Comparison of ENCODE assay signal across 19 cellular contexts in the genomic region with DNA sequence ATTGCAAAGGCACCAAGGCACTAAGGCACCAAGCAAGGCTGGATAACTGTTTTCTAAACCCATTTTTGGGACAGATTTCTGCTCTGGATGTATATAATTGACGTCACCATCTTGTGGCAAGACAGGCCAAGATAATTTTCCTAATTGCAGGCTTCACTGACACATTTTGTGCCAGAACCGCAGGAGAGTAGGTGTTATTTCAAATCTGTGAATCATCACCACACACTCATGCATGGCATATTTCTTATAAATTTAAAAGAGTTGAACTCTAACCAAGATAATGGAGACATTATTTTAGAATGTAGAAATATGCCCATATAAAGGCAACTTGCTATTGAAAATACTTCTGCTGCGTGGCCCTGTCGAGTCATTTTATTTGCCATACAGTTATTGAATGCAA.
DNase-seq lines count a peak whose midpoint lies in the region; ATAC-seq lines count a peak whose summit lies in the region.
"Had no signal": no experiment of that assay in that cellular context is flagged by ENCODE, and none has a peak within 500 bp of the region (broad histone marks: within the 10 kb centered on the region; RNA-seq: fewer than 3 reads in every experiment).

No MANE protein-coding gene starts in this region.

- peaks cover 6% of the 10 kb centered on the region for H3K36me3 Mint-ChIP-seq in natural killer cell treated with Interleukin-12 subunit alpha and Interleukin-12 subunit beta and Interleukin-15 and Interleukin-18, amount 100 ng/mL, for 72 hours

- peaks cover 4% of the 10 kb centered on the region for H3K9me3 Mint-ChIP-seq in natural killer cell treated with Interleukin-12 subunit alpha and Interleukin-12 subunit beta and Interleukin-15 and Interleukin-18, amount 100 ng/mL, for 72 hours

- peak; percentile 59 to 75 for ATAC-seq in natural killer cell treated with Interleukin-12 subunit alpha and Interleukin-12 subunit beta and Interleukin-15 and Interleukin-18, amount 100 ng/mL, for 72 hours
- ATAC-seq: gastrocnemius medialis, HepG2 had no signal

- peak; percentile 10 for DNase-seq in stimulated activated CD4-positive, alpha-beta T cell treated with anti-CD3 and anti-CD28 coated beads, Interleukin-4, amount 100 ng/mL, for 24 hours
- DNase-seq in stimulated activated CD4-positive, alpha-beta T cell treated with anti-CD3 and anti-CD28 coated beads, Interleukin-15, amount 100 ng/mL, for 24 hours = no peak
- DNase-seq in astrocyte of the hippocampus (ENCODE audit: low read depth, low spot score) = peak; percentile 47
- no peak for DNase-seq in natural killer cell treated with Interleukin-12 subunit alpha and Interleukin-12 subunit beta and Interleukin-15 and Interleukin-18, amount 100 ng/mL, for 72 hours (ENCODE audit: low spot score)
- no peak for DNase-seq in D341Med (ENCODE audit: low spot score)
- DNase-seq in kidney glomerular epithelial cell (lab: John Stamatoyannopoulos, UW) = no peak
- DNase-seq in NCI-H748 treated with DMSO at 0.1 percent for 48 hours (lab: John Stamatoyannopoulos, UW) = no peak
- DNase-seq: activated naive CD4-positive, alpha-beta T cell treated with anti-CD3 and anti-CD28 coated beads, Interleukin-2, amount 10 ng/mL, durations not matched to agents 7 days and 5 days; C1 segment of cervical spinal cord; Calu3; effector memory CD4-positive, alpha-beta T cell; EL; esophagus squamous epithelium; gastrocnemius medialis; GOT3; NCI-H510A treated with DMSO at 0.1 percent for 48 hours; retina; WERI-Rb-1 had no signal

- H3K27me3 Mint-ChIP-seq in natural killer cell treated with Interleukin-12 subunit alpha and Interleukin-12 subunit beta and Interleukin-15 and Interleukin-18, amount 100 ng/mL, for 72 hours = no peaks in the 10 kb centered on the region
- H3K27me3 Mint-ChIP-seq: activated naive CD4-positive, alpha-beta T cell treated with anti-CD3 and anti-CD28 coated beads, Interleukin-2, amount 10 ng/mL, durations not matched to agents 7 days and 5 days had no signal

- H3K4me1 Mint-ChIP-seq in natural killer cell treated with Interleukin-12 subunit alpha and Interleukin-12 subunit beta and Interleukin-15 and Interleukin-18, amount 100 ng/mL, for 72 hours (ENCODE audit: low read depth in 2 of 2) = peaks cover 26% of the 10 kb centered on the region in 2 donors

- H3K4me3 Mint-ChIP-seq in natural killer cell treated with Interleukin-12 subunit alpha and Interleukin-12 subunit beta and Interleukin-15 and Interleukin-18, amount 100 ng/mL, for 72 hours = peak overlapping the region; percentile 6
- H3K4me3 Mint-ChIP-seq: activated naive CD4-positive, alpha-beta T cell treated with anti-CD3 and anti-CD28 coated beads, Interleukin-2, amount 10 ng/mL, durations not matched to agents 7 days and 5 days had no signal

- H3K27ac Mint-ChIP-seq in natural killer cell treated with Interleukin-12 subunit alpha and Interleukin-12 subunit beta and Interleukin-15 and Interleukin-18, amount 100 ng/mL, for 72 hours = peak overlapping the region; percentile 61 to 71
- H3K27ac Mint-ChIP-seq: activated naive CD4-positive, alpha-beta T cell treated with anti-CD3 and anti-CD28 coated beads, Interleukin-2, amount 10 ng/mL, durations not matched to agents 7 days and 5 days had no signal

Comparison
In these comparisons a context has a peak if more than half of its experiments do, and no peak if none do; other contexts are left out.
1. DNase-seq: peak in stimulated activated CD4-positive, alpha-beta T cell treated with anti-CD3 and anti-CD28 coated beads, Interleukin-4, amount 100 ng/mL, for 24 hours (single experiment) and astrocyte of the hippocampus (single experiment); none in stimulated activated CD4-positive, alpha-beta T cell treated with anti-CD3 and anti-CD28 coated beads, Interleukin-15, amount 100 ng/mL, for 24 hours (single experiment), natural killer cell treated with Interleukin-12 subunit alpha and Interleukin-12 subunit beta and Interleukin-15 and Interleukin-18, amount 100 ng/mL, for 72 hours (single experiment), D341Med (single experiment), kidney glomerular epithelial cell (single experiment) and NCI-H748 treated with DMSO at 0.1 percent for 48 hours (single experiment).